In the genomic region with DNA sequence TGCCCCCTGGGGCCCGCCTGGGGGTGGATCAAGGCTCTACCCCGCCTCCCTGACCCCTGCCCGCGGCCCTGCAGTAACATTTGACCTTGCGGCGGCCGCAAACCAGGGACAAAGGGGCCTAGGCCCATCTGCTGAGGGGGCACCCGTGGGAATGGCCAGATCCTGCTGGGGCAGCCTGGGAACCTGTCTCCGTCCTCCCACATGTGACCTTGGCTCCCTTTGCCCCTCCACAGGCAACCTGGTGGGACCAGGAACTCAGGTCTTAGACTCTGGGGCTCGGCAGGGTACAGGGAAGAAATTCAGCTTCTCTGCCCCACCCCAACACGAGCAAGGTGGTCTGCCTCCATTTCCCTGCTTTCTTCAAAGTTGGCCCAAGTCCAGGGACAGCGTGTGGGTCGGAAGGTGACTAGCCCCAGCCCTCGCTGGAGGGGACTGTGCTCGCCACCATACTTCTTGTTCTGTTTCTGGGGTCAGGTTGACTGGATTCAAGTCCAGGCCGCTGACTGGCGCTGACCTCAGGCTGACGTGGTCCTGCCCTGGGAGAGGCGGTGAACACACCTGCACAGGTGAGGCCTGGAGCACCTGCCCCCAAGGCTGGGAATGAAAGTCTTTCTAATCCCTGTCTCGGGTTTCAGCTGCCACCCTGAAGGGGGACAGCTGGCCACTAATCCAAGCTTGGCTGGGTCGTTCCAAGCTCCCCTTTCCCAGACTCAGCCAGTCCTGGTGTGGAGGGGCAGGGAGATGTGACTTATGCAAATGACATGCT, we compare ENCODE assay signal across 8 cellular contexts. TPM values are rescaled to one million over a fixed set of nuclear protein-coding genes. Genes with fewer than 3 reads are reported as not detected.
DNase-seq lines count a peak whose midpoint lies in the region; ATAC-seq, FAIRE-seq and TF ChIP-seq lines count a peak whose summit lies in the region.
"Had no signal": no experiment of that assay in that cellular context is flagged by ENCODE, and none has a peak within 500 bp of the region (broad histone marks: within the 10 kb centered on the region; RNA-seq: fewer than 3 reads in every experiment).

No MANE protein-coding gene starts in this region.

- no peak for TF ChIP-seq EP300 in K562 (IDR thresholded peaks at IDR 0.05; ENCODE audit: low read length)

- ATAC-seq in K562 (peak; percentile 15; the same call in 2 of the 3 replicates), GM18498 (IDR thresholded peaks at IDR 0.05; ENCODE audit: unreplicated experiment) (no peak)
- ATAC-seq in effector memory CD8-positive, alpha-beta T cell (replicated peaks) = no peak
- ATAC-seq: heart left ventricle had no signal

- no peak for TF ChIP-seq RAD21 in K562 (CRISPR knock-in tag; conservative IDR thresholded peaks at IDR 0.05 in 1 of 2, IDR thresholded peaks at IDR 0.05 in 1 of 2)

- in situ Hi-C loops in K562 (cut with MboI) = no loop called here

- H3K4me1 ChIP-seq in K562 (replicated peaks in 1 of 2; ENCODE audit: control insufficient read depth in 2 of 2, insufficient read depth in 2 of 2, low read length in 2 of 2) = peaks cover 39 to 72% of the 10 kb centered on the region in 2 experiments
- H3K4me1 ChIP-seq in neural progenitor cell = peaks cover 30% of the 10 kb centered on the region

- WGBS in K562 (ENCODE audit: insufficient coverage, low coverage, missing lambda C conversion rate) = 48% methylated on average over 17 of the region's 21 CpGs

- TF ChIP-seq POLR2A in K562 (conservative IDR thresholded peaks at IDR 0.05) = no peak

- H3K9ac ChIP-seq in K562 (ENCODE audit: insufficient read depth in 1 of 2, low read depth in 2 of 2, low read length in 2 of 2) (peak overlapping the region; percentile 76 to 88), neural progenitor cell (no peak overlapping the region)

- H4K20me1 ChIP-seq in K562 (replicated peaks; ENCODE audit: control insufficient read depth, insufficient read depth, low read length) (peaks cover 4% of the 10 kb centered on the region; the same call in 1 of the 2 replicates), neural progenitor cell (ENCODE audit: low read depth) (peaks cover 16% of the 10 kb centered on the region)

- peak overlapping the region in 2 of 3 donors; percentile 39 to 53 for H3K27ac Mint-ChIP-seq in IgD-negative memory B cell
- H3K27ac Mint-ChIP-seq in neural progenitor cell = peak overlapping the region; percentile 74
- H3K27ac Mint-ChIP-seq in effector memory CD8-positive, alpha-beta T cell = peak overlapping the region in 1 of 2 donors; percentile 4

- H3K79me2 ChIP-seq in K562 (ENCODE audit: control insufficient read depth, insufficient read depth, low read length) (peaks cover 23% of the 10 kb centered on the region), neural progenitor cell (ENCODE audit: low read depth) (peaks cover 21% of the 10 kb centered on the region)

- H3K4me1 Mint-ChIP-seq in IgD-negative memory B cell (peaks cover 0 to 5% (median 0%) of the 10 kb centered on the region in 3 donors), neural progenitor cell (peaks cover 41% of the 10 kb centered on the region)
- peaks cover 10 to 12% of the 10 kb centered on the region in 2 donors for H3K4me1 Mint-ChIP-seq in effector memory CD8-positive, alpha-beta T cell (ENCODE audit: low read depth in 2 of 2)

- H3K36me3 Mint-ChIP-seq in IgD-negative memory B cell = no peaks in the 10 kb centered on the region
- H3K36me3 Mint-ChIP-seq in neural progenitor cell = no peaks in the 10 kb centered on the region
- H3K36me3 Mint-ChIP-seq in effector memory CD8-positive, alpha-beta T cell (ENCODE audit: insufficient read depth) = peaks cover 13% of the 10 kb centered on the region

- no TSS peak for BruUV-seq in K562 (replicated peaks; lab: Mats Ljungman, UMichigan)

- no peaks in the 10 kb centered on the region for H3K9me1 ChIP-seq in K562 (ENCODE audit: control insufficient read depth, insufficient read depth, low read length)

- H3K27me3 Mint-ChIP-seq in IgD-negative memory B cell (no peaks in the 10 kb centered on the region), neural progenitor cell (ENCODE audit: insufficient read depth, low read depth) (peaks cover 9% of the 10 kb centered on the region)
- peaks cover 0 to 8% of the 10 kb centered on the region in 2 donors for H3K27me3 Mint-ChIP-seq in effector memory CD8-positive, alpha-beta T cell

- H3K9me3 ChIP-seq in K562 (replicated peaks; ENCODE audit: control insufficient read depth, insufficient read depth, low read depth, low read length) (no peaks in the 10 kb centered on the region), neural progenitor cell (ENCODE audit: low read depth) (no peaks in the 10 kb centered on the region)
- H3K9me3 ChIP-seq: heart left ventricle, right atrium auricular region had no signal

- intact Hi-C loops in K562 (cut with micrococcal nuclease) = loop anchor here (5.0 kb wide), 1 partner anchor 41 kb away; no protein-coding TSS in a partner anchor

- POLR2A ChIA-PET in K562 (lab: Yijun Ruan, JAX) = interaction anchor here (0.5 to 1.4 kb wide), 8 partner anchors 11 to 655 kb away, joined by 3 to 6 read pairs (median 3); partner anchors contain the start of gene USE1

- H3K4me2 ChIP-seq in K562 (ENCODE audit: insufficient read depth, low read length) = peak overlapping the region; percentile 20; the same call in 1 of the 2 replicates
- H3K4me2 ChIP-seq in neural progenitor cell = peak overlapping the region; percentile 4

- H3K9me3 Mint-ChIP-seq in IgD-negative memory B cell (no peaks in the 10 kb centered on the region), neural progenitor cell (peaks cover 2% of the 10 kb centered on the region)
- H3K9me3 Mint-ChIP-seq in effector memory CD8-positive, alpha-beta T cell = no peaks in the 10 kb centered on the region

- H3K4me3 Mint-ChIP-seq in IgD-negative memory B cell = peak overlapping the region in 1 of 4 donors; percentile 75
- peak overlapping the region; percentile 75 for H3K4me3 Mint-ChIP-seq in neural progenitor cell
- H3K4me3 Mint-ChIP-seq in effector memory CD8-positive, alpha-beta T cell = no peak overlapping the region

- H3K27ac ChIP-seq in K562 (ENCODE audit: extremely low read depth, low read depth, low read length) (peak overlapping the region; percentile 53), neural progenitor cell (no peak overlapping the region)
- H3K27ac ChIP-seq: right atrium auricular region had no signal

- H3K4me3 ChIP-seq in K562 = no peak overlapping the region
- H3K4me3 ChIP-seq in neural progenitor cell = no peak overlapping the region
- H3K4me3 ChIP-seq: heart left ventricle, right atrium auricular region had no signal

- FAIRE-seq in K562 (lab: Jason Lieb, UNC) = peak; percentile 61

- TF ChIP-seq CTCF in K562 (IDR thresholded peaks at IDR 0.05 in 2 of 3, conservative IDR thresholded peaks at IDR 0.05 in 1 of 3; ENCODE audit: insufficient read depth in 2 of 3, low read depth in 1 of 3, low read length in 3 of 3) = no peak
- no peak for TF ChIP-seq CTCF in neural progenitor cell (IDR thresholded peaks at IDR 0.05)

- H3K36me3 ChIP-seq in K562 (ENCODE audit: control insufficient read depth, insufficient read depth, low read length) (no peaks in the 10 kb centered on the region), neural progenitor cell (no peaks in the 10 kb centered on the region)
- H3K36me3 ChIP-seq: right atrium auricular region had no signal

- H3K27me3 ChIP-seq in K562 (ENCODE audit: control insufficient read depth in 2 of 2, insufficient read depth in 2 of 2, low read length in 2 of 2) = no peaks in the 10 kb centered on the region
- no peaks in the 10 kb centered on the region for H3K27me3 ChIP-seq in neural progenitor cell
- H3K27me3 ChIP-seq: heart left ventricle, right atrium auricular region had no signal

- H2AFZ ChIP-seq in K562 (ENCODE audit: low read depth, low read length) = peak overlapping the region; percentile 69
- H2AFZ ChIP-seq in neural progenitor cell (replicated peaks) = no peak overlapping the region

- DNase-seq in K562 (ENCODE audit: extremely low read depth in 1 of 4, low spot score in 3 of 4) = peak in 3 of 4 experiments; percentile 43 to 83 (median 81)
- DNase-seq in neural progenitor cell (ENCODE audit: low spot score) = peak; percentile 76
- no peak for DNase-seq in effector memory CD8-positive, alpha-beta T cell
- DNase-seq in mucosa of gallbladder (ENCODE audit: low spot score) = no peak
- DNase-seq: heart left ventricle had no signal

- CTCF ChIA-PET in K562 (lab: Yijun Ruan, JAX; ENCODE audit: low intra/inter-chr PET ratio) = no interaction called here

- peaks cover 37% of the 10 kb centered on the region for H3F3A ChIP-seq in neural progenitor cell (ENCODE audit: low read depth)

RNA-seq across cellular contexts. Expression of gene NR2F6, which starts 2.5 kb away (rescaled TPM):
- polyA plus RNA-seq in IgD-negative memory B cell (1.3 TPM), K562 (2011; rRNA removed) (18.8 and 23.9 TPM in 2 replicates), K562 (2014; fragmentation: Illumina TruSeq; extraction: Trizol) (11.4 and 15.7 TPM in 2 replicates), K562 (2014; fragmentation: Nextera tagmentation; extraction: Ambion mirVana) (1 to 10 TPM in 1 of 2 experiments, under 1 TPM in 1; 0.76 to 3.0 TPM), K562 (2014; rRNA removed) (64.2 and 69.6 TPM in 2 replicates)
- total RNA-seq in K562 (2011; cell fraction: chromatin; rRNA removed; ENCODE audit: low replicate concordance) = 10.8 and 27.6 TPM in 2 replicates
- total RNA-seq in K562 (2011; cell fraction: nucleolus; rRNA removed) = 38.8 and 38.9 TPM in 2 replicates
- 21.8 and 21.9 TPM in 2 replicates for total RNA-seq in K562 (2011; cell fraction: nucleoplasm; rRNA removed)
- total RNA-seq in K562 (2014; rRNA removed) (93.2 and 99.7 TPM in 2 replicates), K562 (2014; rRNA removed; fragmentation: Illumina TruSeq; extraction: Trizol) (9.8 and 12.6 TPM in 2 replicates), K562 (2015; rRNA removed; fragmentation: Illumina TruSeq; extraction: Trizol) (22.8 and 25.2 TPM in 2 replicates), K562 (2021) (95.9 and 97.5 TPM in 2 replicates), neural progenitor cell (ENCODE audit: low replicate concordance) (14.3 and 67.0 TPM in 2 replicates), mucosa of gallbladder (46.3 TPM)
- 30.9 and 123 TPM in 2 replicates for polyA plus RNA-seq in K562 (2011; cell fraction: cytosol; rRNA removed)
- 22.1 and 32.8 TPM in 2 replicates for polyA plus RNA-seq in K562 (2011; cell fraction: nucleus; rRNA removed)
- polyA plus RNA-seq in K562 (2012) = 39.5 and 51.7 TPM in 2 replicates
- 5.7 and 7.4 TPM in 2 replicates for polyA minus RNA-seq in K562 (2011; rRNA and poly(A)+ RNA removed)
- 29.7 and 39.7 TPM in 2 replicates for polyA minus RNA-seq in K562 (2011; cell fraction: cytosol; rRNA and poly(A)+ RNA removed)
- polyA minus RNA-seq in K562 (2011; cell fraction: nucleus; rRNA and poly(A)+ RNA removed) = 9.3 and 11.7 TPM in 2 replicates

RNA-seq across cellular contexts. Expression of gene USHBP1, which starts 16.4 kb away (rescaled TPM):
- not detected for polyA plus RNA-seq in IgD-negative memory B cell
- 0.21 and 0.56 TPM in 2 replicates for total RNA-seq in K562 (2011; cell fraction: chromatin; rRNA removed; ENCODE audit: low replicate concordance)
- total RNA-seq in K562 (2011; cell fraction: nucleolus; rRNA removed) = 0.53 and 0.83 TPM in 2 replicates
- 0.15 and 0.44 TPM in 2 replicates for total RNA-seq in K562 (2011; cell fraction: nucleoplasm; rRNA removed)
- 0.04 and 0.05 TPM in 2 replicates for total RNA-seq in K562 (2014; rRNA removed)
- not detected in 2 replicates for total RNA-seq in K562 (2014; rRNA removed; fragmentation: Illumina TruSeq; extraction: Trizol)
- not detected in 2 replicates for total RNA-seq in K562 (2015; rRNA removed; fragmentation: Illumina TruSeq; extraction: Trizol)
- 0.16 TPM in 1 of 2 replicates, not detected in the other for total RNA-seq in K562 (2021)
- 0.03 TPM in 2 replicates for polyA plus RNA-seq in K562 (2011; rRNA removed)
- 0.03 and 0.07 TPM in 2 replicates for polyA plus RNA-seq in K562 (2011; cell fraction: cytosol; rRNA removed)
- 0.24 and 0.32 TPM in 2 replicates for polyA plus RNA-seq in K562 (2011; cell fraction: nucleus; rRNA removed)
- 0.07 and 0.19 TPM in 2 replicates for polyA plus RNA-seq in K562 (2012)
- 0.10 TPM in 1 of 2 replicates, not detected in the other for polyA plus RNA-seq in K562 (2014; fragmentation: Illumina TruSeq; extraction: Trizol)
- not detected for polyA plus RNA-seq in K562 (2014; fragmentation: Nextera tagmentation; extraction: Ambion mirVana)
- polyA plus RNA-seq in K562 (2014; rRNA removed) = 0.05 and 0.11 TPM in 2 replicates
- not detected in 2 replicates for polyA minus RNA-seq in K562 (2011; rRNA and poly(A)+ RNA removed)
- polyA minus RNA-seq in K562 (2011; cell fraction: cytosol; rRNA and poly(A)+ RNA removed) = not detected in 2 replicates
- polyA minus RNA-seq in K562 (2011; cell fraction: nucleus; rRNA and poly(A)+ RNA removed) = not detected in 2 replicates
- 0.28 and 1.1 TPM in 2 replicates for total RNA-seq in neural progenitor cell (ENCODE audit: low replicate concordance)
- total RNA-seq in mucosa of gallbladder = 4.3 TPM

RNA-seq across cellular contexts. Expression of gene BABAM1, which starts 19.0 kb away (rescaled TPM):
- 115 TPM for polyA plus RNA-seq in IgD-negative memory B cell
- total RNA-seq in K562 (2011; cell fraction: chromatin; rRNA removed; ENCODE audit: low replicate concordance) = 60.5 and 172 TPM in 2 replicates
- 114 and 138 TPM in 2 replicates for total RNA-seq in K562 (2011; cell fraction: nucleolus; rRNA removed)
- total RNA-seq in K562 (2011; cell fraction: nucleoplasm; rRNA removed) = 106 and 109 TPM in 2 replicates
- total RNA-seq in K562 (2014; rRNA removed) = 118 and 150 TPM in 2 replicates
- 83.8 and 100 TPM in 2 replicates for total RNA-seq in K562 (2014; rRNA removed; fragmentation: Illumina TruSeq; extraction: Trizol)
- 92.7 and 92.9 TPM in 2 replicates for total RNA-seq in K562 (2015; rRNA removed; fragmentation: Illumina TruSeq; extraction: Trizol)
- 115 and 116 TPM in 2 replicates for total RNA-seq in K562 (2021)
- 131 and 139 TPM in 2 replicates for polyA plus RNA-seq in K562 (2011; rRNA removed)
- polyA plus RNA-seq in K562 (2011; cell fraction: cytosol; rRNA removed) = 143 and 168 TPM in 2 replicates
- polyA plus RNA-seq in K562 (2011; cell fraction: nucleus; rRNA removed) = 198 and 210 TPM in 2 replicates
- polyA plus RNA-seq in K562 (2012) = 90.9 and 91.9 TPM in 2 replicates
- polyA plus RNA-seq in K562 (2014; fragmentation: Illumina TruSeq; extraction: Trizol) = 113 and 124 TPM in 2 replicates
- polyA plus RNA-seq in K562 (2014; fragmentation: Nextera tagmentation; extraction: Ambion mirVana) = 10 to 100 TPM; 14.7 to 21.5 TPM
- 160 and 193 TPM in 2 replicates for polyA plus RNA-seq in K562 (2014; rRNA removed)
- 35.7 and 38.4 TPM in 2 replicates for polyA minus RNA-seq in K562 (2011; rRNA and poly(A)+ RNA removed)
- 28.1 and 30.4 TPM in 2 replicates for polyA minus RNA-seq in K562 (2011; cell fraction: cytosol; rRNA and poly(A)+ RNA removed)
- polyA minus RNA-seq in K562 (2011; cell fraction: nucleus; rRNA and poly(A)+ RNA removed) = 18.4 and 26.7 TPM in 2 replicates
- 89.8 and 107 TPM in 2 replicates for total RNA-seq in neural progenitor cell (ENCODE audit: low replicate concordance)
- total RNA-seq in mucosa of gallbladder = 70.5 TPM

RNA-seq across cellular contexts. Expression of gene OCEL1, which starts 22.2 kb away (rescaled TPM):
- polyA plus RNA-seq in IgD-negative memory B cell (46.0 TPM), K562 (2011; rRNA removed) (10.2 TPM in 2 replicates), K562 (2014; fragmentation: Illumina TruSeq; extraction: Trizol) (18.8 and 27.0 TPM in 2 replicates), K562 (2014; fragmentation: Nextera tagmentation; extraction: Ambion mirVana) (10 to 100 TPM in 1 of 2 experiments, 1 to 10 TPM in 1; 8.0 to 10.7 TPM), K562 (2014; rRNA removed) (16.3 and 18.6 TPM in 2 replicates)
- 6.5 and 21.1 TPM in 2 replicates for total RNA-seq in K562 (2011; cell fraction: chromatin; rRNA removed; ENCODE audit: low replicate concordance)
- 15.1 and 16.3 TPM in 2 replicates for total RNA-seq in K562 (2011; cell fraction: nucleolus; rRNA removed)
- total RNA-seq in K562 (2011; cell fraction: nucleoplasm; rRNA removed) = 12.4 and 15.1 TPM in 2 replicates
- total RNA-seq in K562 (2014; rRNA removed) (12.4 and 17.6 TPM in 2 replicates), K562 (2014; rRNA removed; fragmentation: Illumina TruSeq; extraction: Trizol) (11.6 and 14.7 TPM in 2 replicates), K562 (2015; rRNA removed; fragmentation: Illumina TruSeq; extraction: Trizol) (9.3 and 11.2 TPM in 2 replicates), K562 (2021) (38.0 and 38.6 TPM in 2 replicates), neural progenitor cell (ENCODE audit: low replicate concordance) (4.6 and 7.7 TPM in 2 replicates), mucosa of gallbladder (47.8 TPM)
- polyA plus RNA-seq in K562 (2011; cell fraction: cytosol; rRNA removed) = 13.3 and 25.0 TPM in 2 replicates
- polyA plus RNA-seq in K562 (2011; cell fraction: nucleus; rRNA removed) = 15.4 and 17.4 TPM in 2 replicates
- polyA plus RNA-seq in K562 (2012) = 24.9 and 39.7 TPM in 2 replicates
- 3.5 and 5.2 TPM in 2 replicates for polyA minus RNA-seq in K562 (2011; rRNA and poly(A)+ RNA removed)
- polyA minus RNA-seq in K562 (2011; cell fraction: cytosol; rRNA and poly(A)+ RNA removed) = 10.7 and 13.4 TPM in 2 replicates
- polyA minus RNA-seq in K562 (2011; cell fraction: nucleus; rRNA and poly(A)+ RNA removed) = 4.0 and 4.9 TPM in 2 replicates

RNA-seq across cellular contexts. Expression of gene USE1, which starts 33.0 kb away (rescaled TPM):
- polyA plus RNA-seq in IgD-negative memory B cell = 52.5 TPM
- 15.6 and 34.4 TPM in 2 replicates for total RNA-seq in K562 (2011; cell fraction: chromatin; rRNA removed; ENCODE audit: low replicate concordance)
- 24.5 and 31.5 TPM in 2 replicates for total RNA-seq in K562 (2011; cell fraction: nucleolus; rRNA removed)
- 20.2 and 24.3 TPM in 2 replicates for total RNA-seq in K562 (2011; cell fraction: nucleoplasm; rRNA removed)
- total RNA-seq in K562 (2014; rRNA removed) = 38.8 and 40.7 TPM in 2 replicates
- 15.2 and 17.3 TPM in 2 replicates for total RNA-seq in K562 (2014; rRNA removed; fragmentation: Illumina TruSeq; extraction: Trizol)
- total RNA-seq in K562 (2015; rRNA removed; fragmentation: Illumina TruSeq; extraction: Trizol) = 23.9 TPM in 2 replicates
- 34.0 and 34.9 TPM in 2 replicates for total RNA-seq in K562 (2021)
- polyA plus RNA-seq in K562 (2011; rRNA removed) = 19.1 and 21.1 TPM in 2 replicates
- 25.0 and 38.2 TPM in 2 replicates for polyA plus RNA-seq in K562 (2011; cell fraction: cytosol; rRNA removed)
- 16.7 and 20.6 TPM in 2 replicates for polyA plus RNA-seq in K562 (2011; cell fraction: nucleus; rRNA removed)
- polyA plus RNA-seq in K562 (2012) = 35.2 and 46.0 TPM in 2 replicates
- polyA plus RNA-seq in K562 (2014; fragmentation: Illumina TruSeq; extraction: Trizol) = 27.3 and 32.8 TPM in 2 replicates
- 10 to 100 TPM; 39.3 to 46.7 TPM for polyA plus RNA-seq in K562 (2014; fragmentation: Nextera tagmentation; extraction: Ambion mirVana)
- 50.6 and 52.4 TPM in 2 replicates for polyA plus RNA-seq in K562 (2014; rRNA removed)
- 11.2 and 20.2 TPM in 2 replicates for polyA minus RNA-seq in K562 (2011; rRNA and poly(A)+ RNA removed)
- 12.1 and 12.7 TPM in 2 replicates for polyA minus RNA-seq in K562 (2011; cell fraction: cytosol; rRNA and poly(A)+ RNA removed)
- polyA minus RNA-seq in K562 (2011; cell fraction: nucleus; rRNA and poly(A)+ RNA removed) = 6.6 and 9.3 TPM in 2 replicates
- 12.1 and 13.6 TPM in 2 replicates for total RNA-seq in neural progenitor cell (ENCODE audit: low replicate concordance)
- total RNA-seq in mucosa of gallbladder = 28.0 TPM

Comparison
In these comparisons a context has a peak if more than half of its experiments do, and no peak if none do; other contexts are left out.
1. DNase-seq: peak in K562 (3 of 4) and neural progenitor cell (single experiment); none in effector memory CD8-positive, alpha-beta T cell (0 of 3) and mucosa of gallbladder (single experiment).